In genomic region chr10:125283831-125284614, GRCh38 we compare ENCODE assay signal across 25 cellular contexts.
"Had no signal": no experiment of that assay in that cellular context is flagged by ENCODE, and none has a peak within 500 bp of the region (broad histone marks: within the 10 kb centered on the region; RNA-seq: fewer than 3 reads in every experiment).

No MANE protein-coding gene starts in this region.

- H3K27ac ChIP-seq: adrenal gland, cardiac muscle cell, Peyer's patch, SJSA1 had no signal

- H3K4me3 ChIP-seq: adrenal gland, cardiac muscle cell, Peyer's patch, SJSA1 had no signal

- H3K4me2 ChIP-seq: SK-N-SH had no signal

- H3K9me2 ChIP-seq: SK-N-SH had no signal

- H3K27me3 ChIP-seq: cardiac muscle cell, Peyer's patch, SJSA1 had no signal

- H3K9me3 ChIP-seq: adrenal gland, Peyer's patch, SJSA1, SK-N-SH had no signal

- H3K27ac Mint-ChIP-seq: activated CD4-positive, alpha-beta T cell treated with anti-CD3 and anti-CD28 coated beads, Interleukin-2, amount 10 ng/mL, durations not matched to agents 24 days and 14 days; activated CD8-positive, alpha-beta T cell treated with anti-CD3 and anti-CD28 coated beads for 36 hours; activated naive CD4-positive, alpha-beta T cell treated with anti-CD3 and anti-CD28 coated beads, Interleukin-2, amount 50 U/mL, for 72 hours; activated T-helper 2 cell treated with anti-CD3 and anti-CD28 coated beads, Interferon-gamma antibody, Interleukin-2, Interleukin-4, amounts not matched to agents 10 μg/mL and 5 μg/mL and 100 μg/mL, durations not matched to agents 14 hours and 24 hours and 36 hours; T-helper 1 cell treated with Interleukin-12 subunit alpha and Interleukin-12 subunit beta and Interleukin-4 antibody, amounts not matched to agents 30 μg/mL and 1 μg/mL, for 36 hours; T-helper 2 cell treated with Interferon-gamma antibody and Interleukin-4, amounts not matched to agents 5 μg/mL and 100 μg/mL, for 36 hours had no signal

- H3K9me3 Mint-ChIP-seq: activated CD8-positive, alpha-beta T cell treated with anti-CD3 and anti-CD28 coated beads for 36 hours; T-helper 1 cell treated with Interleukin-12 subunit alpha and Interleukin-12 subunit beta and Interleukin-4 antibody, amounts not matched to agents 30 μg/mL and 1 μg/mL, for 36 hours; T-helper 2 cell treated with Interferon-gamma antibody and Interleukin-4, amounts not matched to agents 5 μg/mL and 100 μg/mL, for 36 hours had no signal

- DNase-seq: activated CD4-positive, alpha-beta T cell treated with anti-CD3 and anti-CD28 coated beads, Interleukin-2, amount 10 ng/mL, durations not matched to agents 24 days and 14 days; activated CD4-positive, alpha-beta T cell treated with anti-CD3 and anti-CD28 coated beads, Interleukin-2, amount 50 U/mL, for 4 hours; activated CD8-positive, alpha-beta T cell treated with anti-CD3 and anti-CD28 coated beads for 36 hours; activated gamma-delta T cell; activated naive CD4-positive, alpha-beta T cell treated with Interleukin-2 at 50 U/mL for 16 hours; activated T-cell treated with anti-CD3 and anti-CD28 coated beads, Interleukin-2, amount 50 U/mL, for 1 hour; adrenal gland; NCI-H1092 treated with DMSO at 0.1 percent for 48 hours; NCI-H146; NCI-H187; NCI-H2029 treated with DMSO at 0.1 percent for 48 hours; NCI-H2107; NCI-H2171; NCI-H446; Peyer's patch; RPMI8226; SHP77 treated with DMSO at 0.1 percent for 48 hours had no signal

- H3K9ac ChIP-seq: SK-N-SH had no signal

- H3K4me1 ChIP-seq: adrenal gland, Peyer's patch, SJSA1 had no signal

- H3K27me3 Mint-ChIP-seq: activated CD4-positive, alpha-beta T cell treated with anti-CD3 and anti-CD28 coated beads, Interleukin-2, amount 10 ng/mL, durations not matched to agents 24 days and 14 days had no signal

- H3K4me1 Mint-ChIP-seq: activated CD4-positive, alpha-beta T cell treated with anti-CD3 and anti-CD28 coated beads, Interleukin-2, amount 10 ng/mL, durations not matched to agents 24 days and 14 days had no signal

- H3K36me3 ChIP-seq: adrenal gland, cardiac muscle cell, Peyer's patch, SJSA1 had no signal

- ATAC-seq: activated CD8-positive, alpha-beta T cell treated with anti-CD3 and anti-CD28 coated beads for 36 hours; activated naive CD4-positive, alpha-beta T cell treated with anti-CD3 and anti-CD28 coated beads, Interleukin-2, amount 50 U/mL, for 72 hours had no signal

- H3K36me3 Mint-ChIP-seq: activated naive CD4-positive, alpha-beta T cell treated with anti-CD3 and anti-CD28 coated beads, Interleukin-2, amount 50 U/mL, for 72 hours; brain had no signal

- H3K4me3 Mint-ChIP-seq: activated CD4-positive, alpha-beta T cell treated with anti-CD3 and anti-CD28 coated beads, Interleukin-2, amount 10 ng/mL, durations not matched to agents 24 days and 14 days; activated CD8-positive, alpha-beta T cell treated with anti-CD3 and anti-CD28 coated beads for 36 hours; brain; T-helper 1 cell treated with Interleukin-12 subunit alpha and Interleukin-12 subunit beta and Interleukin-4 antibody, amounts not matched to agents 30 μg/mL and 1 μg/mL, for 36 hours; T-helper 2 cell treated with Interferon-gamma antibody and Interleukin-4, amounts not matched to agents 5 μg/mL and 100 μg/mL, for 36 hours had no signal
